ENCODE assay signal across 1 cellular context in genomic region chr5:83955916-83956315, GRCh38.
TF ChIP-seq lines count a peak whose summit lies in the region.

No MANE protein-coding gene starts in this region.

TF ChIP-seq in GM12891, 5 proteins besides CTCF, POLR2A, EP300 and RAD21 (continued from another document):
- no peak for TF ChIP-seq PAX5 (IDR thresholded peaks at IDR 0.05; ENCODE audit: insufficient read depth, low read length, severe bottlenecking)
